ENCODE assay signal across 19 cellular contexts in the genomic region with DNA sequence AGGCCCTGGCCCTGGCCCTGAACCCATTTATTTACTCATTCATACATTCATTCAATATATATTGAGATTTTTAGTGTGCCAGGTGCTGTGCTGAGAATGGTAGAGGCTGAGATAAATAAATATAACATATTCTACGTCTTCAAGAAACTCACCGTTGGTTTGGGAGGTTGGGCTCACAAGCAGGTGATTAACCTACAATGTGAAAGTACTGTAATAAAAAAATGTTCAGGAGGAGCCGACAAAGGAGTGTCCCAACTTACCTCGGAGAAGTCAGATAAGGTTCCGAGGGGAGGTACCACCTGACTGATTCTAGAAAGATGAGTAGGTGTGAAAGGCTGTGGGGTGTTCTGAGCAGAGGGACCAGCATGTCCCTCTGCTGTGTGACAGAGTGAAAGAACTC.
DNase-seq lines count a peak whose midpoint lies in the region; ATAC-seq, FAIRE-seq and TF ChIP-seq lines count a peak whose summit lies in the region.
"Had no signal": no experiment of that assay in that cellular context is flagged by ENCODE, and none has a peak within 500 bp of the region (broad histone marks: within the 10 kb centered on the region; RNA-seq: fewer than 3 reads in every experiment).

No MANE protein-coding gene starts in this region.

- peak; percentile 61 for DNase-seq in colonic mucosa
- peak in 1 of 2 donors; percentile 54 for DNase-seq in left colon
- DNase-seq in small intestine: peak; percentile 76
- DNase-seq: C1 segment of cervical spinal cord; Calu3; CD4-positive, alpha-beta memory T cell; DMS53; DMS79 treated with DMSO at 0.1 percent for 48 hours; GF-D8; GM23248; H7; HCEC 1CT had no signal

- H3K27ac ChIP-seq in colonic mucosa: no peak overlapping the region
- peak overlapping the region; percentile 62 to 85 for H3K27ac ChIP-seq in esophagus (ENCODE audit: low read depth in 2 of 2, low read length in 1 of 2)
- H3K27ac ChIP-seq in small intestine (ENCODE audit: low read depth in 1 of 2, low read length in 1 of 2): peak overlapping the region in 1 of 2 donors; percentile 69
- H3K27ac ChIP-seq: GM23248 had no signal

- H3K27me3 ChIP-seq in colonic mucosa (no peaks in the 10 kb centered on the region), esophagus (ENCODE audit: control insufficient read depth in 1 of 2, insufficient read depth in 2 of 2, low read length in 2 of 2) (no peaks in the 10 kb centered on the region), small intestine (ENCODE audit: control insufficient read depth in 2 of 2, insufficient read depth in 2 of 2, low read length in 2 of 2) (no peaks in the 10 kb centered on the region)

- H3K36me3 ChIP-seq in colonic mucosa (no peaks in the 10 kb centered on the region), esophagus (ENCODE audit: control insufficient read depth in 2 of 2, insufficient read depth in 2 of 2, low read length in 1 of 2) (no peaks in the 10 kb centered on the region), small intestine (ENCODE audit: control insufficient read depth in 2 of 2, insufficient read depth in 2 of 2, low read length in 2 of 2) (no peaks in the 10 kb centered on the region)

- WGBS in esophagus, 2 donors: 65 to 72% methylated on average over 5 of the region's 5 CpGs
- WGBS in small intestine, 3 donors: 27 to 58% (median 38%) methylated on average over 5 of the region's 5 CpGs

- no peaks in the 10 kb centered on the region for H3K9me3 ChIP-seq in colonic mucosa
- no peaks in the 10 kb centered on the region for H3K9me3 ChIP-seq in esophagus (ENCODE audit: control insufficient read depth in 2 of 2, insufficient read depth in 1 of 2, low read depth in 1 of 2, low read length in 1 of 2)
- H3K9me3 ChIP-seq in small intestine (ENCODE audit: control insufficient read depth, low read depth): no peaks in the 10 kb centered on the region

- no peak overlapping the region for H3K9ac ChIP-seq in colonic mucosa (ENCODE audit: low read depth in 2 of 2, low read length in 2 of 2)
- H3K9ac ChIP-seq: GM23248 had no signal

- no peaks in the 10 kb centered on the region for H3K4me1 ChIP-seq in colonic mucosa
- H3K4me1 ChIP-seq in esophagus (ENCODE audit: control insufficient read depth in 2 of 2, insufficient read depth in 2 of 2, low read length in 1 of 2): peaks cover 2 to 13% of the 10 kb centered on the region in 2 donors
- peaks cover 3 to 4% of the 10 kb centered on the region in 2 donors for H3K4me1 ChIP-seq in small intestine (ENCODE audit: control insufficient read depth in 2 of 2, insufficient read depth in 1 of 2, low read depth in 1 of 2, low read length in 1 of 2)

- intact Hi-C loops in colonic mucosa (cut with DNase I): no loop called here
- intact Hi-C loops in left colon (cut with DNase I, micrococcal nuclease): no loop called here

- ATAC-seq in left colon: peak; percentile 89
- ATAC-seq in GM18907 (IDR thresholded peaks at IDR 0.05; ENCODE audit: unreplicated experiment): no peak
- no peak for ATAC-seq in GM18498 (IDR thresholded peaks at IDR 0.05; ENCODE audit: unreplicated experiment)
- no peak for ATAC-seq in GM21390 (IDR thresholded peaks at IDR 0.05; ENCODE audit: unreplicated experiment)
- no peak for ATAC-seq in GM19452 (IDR thresholded peaks at IDR 0.05; ENCODE audit: unreplicated experiment)

- no peak overlapping the region for H3K4me3 ChIP-seq in colonic mucosa
- H3K4me3 ChIP-seq in esophagus (ENCODE audit: low read depth in 1 of 2, low read length in 2 of 2): no peak overlapping the region
- H3K4me3 ChIP-seq in small intestine (ENCODE audit: low read depth in 1 of 2, low read length in 2 of 2): no peak overlapping the region
- H3K4me3 ChIP-seq: GM23248 had no signal

- no peak for TF ChIP-seq CTCF in colonic mucosa (IDR thresholded peaks at IDR 0.05)

- no peak for FAIRE-seq in small intestine (lab: Jason Lieb, UNC)
- FAIRE-seq: GM12891, H1 had no signal
